In the genomic region with DNA sequence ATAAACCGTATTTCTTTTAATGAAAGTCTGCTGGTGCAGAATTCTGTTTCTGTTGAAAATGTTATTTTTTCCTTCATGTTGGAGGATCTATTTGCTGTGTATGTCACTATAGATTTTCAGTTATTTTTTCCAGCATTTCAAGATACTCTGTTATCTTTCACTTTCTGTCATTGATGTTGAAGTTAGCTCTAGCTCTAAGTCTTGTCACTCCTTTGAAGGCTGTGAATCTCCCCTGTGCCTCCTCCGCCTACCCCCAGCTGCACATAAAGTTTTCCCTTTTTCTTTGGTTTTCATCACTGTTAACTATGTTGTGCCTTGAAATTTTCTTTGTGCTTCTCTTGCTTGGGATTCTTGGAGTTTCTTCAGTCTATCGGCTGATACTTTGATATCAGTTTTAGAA, we compare ENCODE assay signal across 20 cellular contexts. TPM values are rescaled to one million over a fixed set of nuclear protein-coding genes. Genes with fewer than 3 reads are reported as not detected.
A peak's percentile ranks its signal among the peaks of the same experiment; 100 is the strongest.
DNase-seq lines count a peak whose midpoint lies in the region; ATAC-seq, FAIRE-seq and TF ChIP-seq lines count a peak whose summit lies in the region.
"Had no signal": no experiment of that assay in that cellular context is flagged by ENCODE, and none has a peak within 500 bp of the region (broad histone marks: within the 10 kb centered on the region; RNA-seq: fewer than 3 reads in every experiment).

No MANE protein-coding gene starts in this region.

- H3K27ac Mint-ChIP-seq in activated T-cell treated with anti-CD3 and anti-CD28 coated beads, Interleukin-2, amount 50 U/mL, for 72 hours, result peak overlapping the region; percentile 90
- H3K27ac Mint-ChIP-seq: activated CD4-positive, alpha-beta memory T cell treated with anti-CD3 and anti-CD28 coated beads, Interleukin-2, amount 10 ng/mL, durations not matched to agents 7 days and 5 days had no signal

- TF ChIP-seq POLR2A in IMR-90 (IDR thresholded peaks at IDR 0.05; ENCODE audit: low read depth, low read length), result no peak
- TF ChIP-seq POLR2A in K562 (conservative IDR thresholded peaks at IDR 0.05), result no peak

- H3K9me2 ChIP-seq in PC-3 (replicated peaks; ENCODE audit: low read length) (no peaks in the 10 kb centered on the region), SK-N-SH (no peaks in the 10 kb centered on the region)

- no peaks in the 10 kb centered on the region for H3K9me3 ChIP-seq in IMR-90 (ENCODE audit: control insufficient read depth, insufficient read depth, low read length)
- no peaks in the 10 kb centered on the region for H3K9me3 ChIP-seq in K562 (replicated peaks; ENCODE audit: control insufficient read depth, insufficient read depth, low read depth, low read length)
- H3K9me3 ChIP-seq in PC-3 (ENCODE audit: low read length), result no peaks in the 10 kb centered on the region
- peaks cover 9% of the 10 kb centered on the region; the same call in 1 of the 2 replicates for H3K9me3 ChIP-seq in SK-N-SH

- intact Hi-C loops in IMR-90 (cut with micrococcal nuclease), result no loop called here
- intact Hi-C loops in K562 (cut with micrococcal nuclease), result no loop called here
- intact Hi-C loops in PC-3 (cut with micrococcal nuclease), result no loop called here

- in situ Hi-C loops in IMR-90 (cut with MboI; ENCODE audit: low sequenced_read_pairs) (no loop called here), K562 (cut with MboI) (no loop called here)

- peaks cover 0 to 2% of the 10 kb centered on the region in 2 donors for H3K9me3 Mint-ChIP-seq in activated T-cell treated with anti-CD3 and anti-CD28 coated beads, Interleukin-2, amount 50 U/mL, for 72 hours
- H3K9me3 Mint-ChIP-seq: activated CD4-positive, alpha-beta memory T cell treated with anti-CD3 and anti-CD28 coated beads, Interleukin-2, amount 10 ng/mL, durations not matched to agents 7 days and 5 days; immature natural killer cell; naive B cell had no signal

- no peaks in the 10 kb centered on the region for H3K27me3 Mint-ChIP-seq in activated T-cell treated with anti-CD3 and anti-CD28 coated beads, Interleukin-2, amount 50 U/mL, for 72 hours (ENCODE audit: low read depth)
- H3K27me3 Mint-ChIP-seq: activated CD4-positive, alpha-beta memory T cell treated with anti-CD3 and anti-CD28 coated beads, Interleukin-2, amount 10 ng/mL, durations not matched to agents 7 days and 5 days; naive B cell had no signal

- H2AK5ac ChIP-seq in IMR-90 (ENCODE audit: low read depth, low read length), result no peak overlapping the region

- peak overlapping the region; percentile 55; the same call in 1 of the 2 replicates for H4K5ac ChIP-seq in IMR-90 (ENCODE audit: low read depth, low read length)

- H3K14ac ChIP-seq in IMR-90 (replicated peaks; ENCODE audit: low read depth, low read length), result no peak overlapping the region

- no peak overlapping the region for H2AFZ ChIP-seq in IMR-90 (replicated peaks; ENCODE audit: low read length, poor library complexity)
- no peak overlapping the region for H2AFZ ChIP-seq in K562 (ENCODE audit: low read depth, low read length)
- H2AFZ ChIP-seq in PC-3 (ENCODE audit: low read length), result no peak overlapping the region
- H2AFZ ChIP-seq in SK-N-SH (ENCODE audit: low read depth), result no peak overlapping the region

- H4K20me1 ChIP-seq in IMR-90 (ENCODE audit: insufficient read depth, low read length) (peaks cover 29% of the 10 kb centered on the region), K562 (replicated peaks; ENCODE audit: control insufficient read depth, insufficient read depth, low read length) (peaks cover 32% of the 10 kb centered on the region; the same call in 1 of the 2 replicates), PC-3 (ENCODE audit: low read length) (peaks cover 19% of the 10 kb centered on the region), SK-N-SH (ENCODE audit: insufficient read depth) (peaks cover 71% of the 10 kb centered on the region)

- no peak overlapping the region for H3K4me3 ChIP-seq in IMR-90 (ENCODE audit: insufficient read depth, low read depth, low read length)
- no peak overlapping the region for H3K4me3 ChIP-seq in K562
- H3K4me3 ChIP-seq in PC-3 (ENCODE audit: low read length), result no peak overlapping the region
- H3K4me3 ChIP-seq in SK-N-SH (ENCODE audit: low read depth in 2 of 2, low read length in 1 of 2), result no peak overlapping the region
- H3K4me3 ChIP-seq: MG63, smooth muscle cell had no signal

- H3K4me1 ChIP-seq in IMR-90 (ENCODE audit: control insufficient read depth, insufficient read depth, low read length) (peaks cover 25% of the 10 kb centered on the region), K562 (replicated peaks in 1 of 2; ENCODE audit: control insufficient read depth in 2 of 2, insufficient read depth in 2 of 2, low read length in 2 of 2) (peaks cover 5 to 26% of the 10 kb centered on the region in 2 experiments; a peak in 4 of 5 replicates), PC-3 (ENCODE audit: insufficient read depth, low read length) (peaks cover 23% of the 10 kb centered on the region), SK-N-SH (ENCODE audit: control insufficient read depth in 1 of 2, insufficient read depth in 2 of 2, low read depth in 1 of 2, low read length in 1 of 2) (peaks cover 10 to 42% of the 10 kb centered on the region in 2 experiments; a peak in 3 of 4 replicates)

- TF ChIP-seq CTCF in IMR-90 (conservative IDR thresholded peaks at IDR 0.05; ENCODE audit: low read depth, low read length) (no peak), K562 (IDR thresholded peaks at IDR 0.05 in 2 of 3, conservative IDR thresholded peaks at IDR 0.05 in 1 of 3; ENCODE audit: insufficient read depth in 2 of 3, low read depth in 1 of 3, low read length in 3 of 3) (no peak), PC-3 (conservative IDR thresholded peaks at IDR 0.05; ENCODE audit: low read depth, low read length) (no peak), SK-N-SH (IDR thresholded peaks at IDR 0.05) (no peak)

- POLR2A ChIA-PET in IMR-90 (lab: Charles Lee; ENCODE audit: unreplicated experiment), result no interaction called here
- POLR2A ChIA-PET in K562 (lab: Yijun Ruan, JAX), result interaction anchor here (1.5 kb wide), 1 partner anchor 15 kb away, joined by 3 read pairs; no protein-coding TSS in a partner anchor
- POLR2A ChIA-PET in PC-3 (lab: Charles Lee; ENCODE audit: unreplicated experiment), result no interaction called here
- POLR2A ChIA-PET in SK-N-SH (lab: Yijun Ruan, JAX), result no interaction called here

- H3K4ac ChIP-seq in IMR-90 (ENCODE audit: low read depth, low read length), result no peak overlapping the region

- no peak overlapping the region for H4K91ac ChIP-seq in IMR-90 (ENCODE audit: insufficient read depth, low read depth, low read length)

- H3K9ac ChIP-seq in IMR-90 (ENCODE audit: low read depth, low read length) (no peak overlapping the region), K562 (ENCODE audit: insufficient read depth in 1 of 2, low read depth in 2 of 2, low read length in 2 of 2) (no peak overlapping the region), PC-3 (ENCODE audit: low read length) (no peak overlapping the region), SK-N-SH (no peak overlapping the region)

- TF ChIP-seq RAD21 in IMR-90 (IDR thresholded peaks at IDR 0.05; ENCODE audit: low read length) (no peak), K562 (CRISPR knock-in tag; conservative IDR thresholded peaks at IDR 0.05 in 1 of 2, IDR thresholded peaks at IDR 0.05 in 1 of 2) (no peak), SK-N-SH (IDR thresholded peaks at IDR 0.05; ENCODE audit: low read length) (no peak)

- dilution Hi-C loops in IMR-90 (cut with HindIII; ENCODE audit: low sequenced_read_pairs, unreplicated experiment), result no loop called here

- H3K27ac ChIP-seq in IMR-90 (ENCODE audit: insufficient read depth, low read length) (no peak overlapping the region), K562 (ENCODE audit: extremely low read depth, low read depth, low read length) (no peak overlapping the region), PC-3 (ENCODE audit: low read length) (no peak overlapping the region), SK-N-SH (ENCODE audit: low read depth in 2 of 2, low read length in 1 of 2) (no peak overlapping the region)
- H3K27ac ChIP-seq: foreskin keratinocyte had no signal

- no peak overlapping the region for H4K8ac ChIP-seq in IMR-90 (ENCODE audit: low read depth in 2 of 2, low read length in 2 of 2)

- H3F3A ChIP-seq in PC-3 (ENCODE audit: low read length, unreplicated experiment), result no peaks in the 10 kb centered on the region
- peaks cover 16% of the 10 kb centered on the region for H3F3A ChIP-seq in SK-N-SH (replicated peaks; ENCODE audit: insufficient read depth)

- peaks cover 28 to 46% of the 10 kb centered on the region in 2 experiments for H3K79me1 ChIP-seq in IMR-90 (ENCODE audit: low read depth in 1 of 2, low read length in 2 of 2)

- no peaks in the 10 kb centered on the region for H3K36me3 ChIP-seq in IMR-90 (ENCODE audit: control insufficient read depth, insufficient read depth, low read length)
- 0 out of 3 replicates have a peak, but pooled peaks cover 3% of the 10 kb centered on the region for H3K36me3 ChIP-seq in K562 (ENCODE audit: control insufficient read depth, insufficient read depth, low read length)
- no peaks in the 10 kb centered on the region for H3K36me3 ChIP-seq in PC-3 (ENCODE audit: low read depth, low read length)
- H3K36me3 ChIP-seq in SK-N-SH (replicated peaks in 1 of 2; ENCODE audit: control insufficient read depth in 1 of 2, insufficient read depth in 2 of 2, low read length in 1 of 2), result no peaks in the 10 kb centered on the region

- H2BK5ac ChIP-seq in IMR-90 (ENCODE audit: low read depth, low read length, poor library complexity, severe bottlenecking), result no peak overlapping the region

- no peak overlapping the region for H2BK15ac ChIP-seq in IMR-90 (ENCODE audit: low read depth, low read length)

- peak overlapping the region; percentile 34; the same call in 1 of the 2 replicates for H3K4me2 ChIP-seq in IMR-90 (ENCODE audit: low read depth, low read length)
- H3K4me2 ChIP-seq in K562 (ENCODE audit: insufficient read depth, low read length), result no peak overlapping the region
- no peak overlapping the region for H3K4me2 ChIP-seq in PC-3 (ENCODE audit: low read length)
- H3K4me2 ChIP-seq in SK-N-SH, result no peak overlapping the region; the same call in 1 of the 2 replicates
- H3K4me2 ChIP-seq: smooth muscle cell had no signal

- no peak overlapping the region for H2BK120ac ChIP-seq in IMR-90 (ENCODE audit: low read depth, low read length)

- ATAC-seq in activated T-cell treated with anti-CD3 and anti-CD28 coated beads, Interleukin-2, amount 50 U/mL, for 72 hours (replicated peaks in 1 of 2), result peak in 1 of 2 donors; percentile 32
- ATAC-seq in IMR-90 (ENCODE audit: low read depth) (no peak), K562 (no peak), PC-3 (no peak)
- ATAC-seq in stimulated activated naive CD8-positive, alpha-beta T cell treated with anti-CD3 and anti-CD28 coated beads, Interleukin-15, Interleukin-2, amounts not matched to agents 100 U/mL and 50 U/mL, for 24 hours, result peak; percentile 57
- ATAC-seq: foreskin keratinocyte had no signal

- H3K79me2 ChIP-seq in K562 (ENCODE audit: control insufficient read depth, insufficient read depth, low read length) (peaks cover 98% of the 10 kb centered on the region), PC-3 (ENCODE audit: low read length) (peaks cover 94% of the 10 kb centered on the region), SK-N-SH (ENCODE audit: insufficient read depth) (peaks cover 100% of the 10 kb centered on the region)

- no peak overlapping the region for H3K56ac ChIP-seq in IMR-90 (ENCODE audit: extremely low read depth, insufficient read depth, low read length)

- BruUV-seq in IMR-90 (replicated peaks; lab: Mats Ljungman, UMichigan) (no TSS peak), K562 (replicated peaks; lab: Mats Ljungman, UMichigan) (no TSS peak), PC-3 (replicated peaks; lab: Mats Ljungman, UMichigan) (no TSS peak)

- H3K23ac ChIP-seq in IMR-90 (ENCODE audit: low read depth, low read length), result 0 out of 2 replicates have a peak overlapping the region, but pooled peaks have one; percentile 34

- no peaks in the 10 kb centered on the region for H3K27me3 ChIP-seq in IMR-90 (ENCODE audit: control insufficient read depth, insufficient read depth, low read length)
- no peaks in the 10 kb centered on the region for H3K27me3 ChIP-seq in K562 (ENCODE audit: control insufficient read depth in 2 of 2, insufficient read depth in 2 of 2, low read length in 2 of 2)
- H3K27me3 ChIP-seq in PC-3 (ENCODE audit: low read length), result no peaks in the 10 kb centered on the region
- no peaks in the 10 kb centered on the region for H3K27me3 ChIP-seq in SK-N-SH (ENCODE audit: insufficient read depth)
- H3K27me3 ChIP-seq: foreskin keratinocyte, MG63 had no signal

- TF ChIP-seq EP300 in K562 (IDR thresholded peaks at IDR 0.05; ENCODE audit: low read length), result no peak
- no peak for TF ChIP-seq EP300 in SK-N-SH (IDR thresholded peaks at IDR 0.05; ENCODE audit: borderline replicate concordance in 1 of 2, low read depth in 1 of 2, low read length in 1 of 2)

- DNase-seq in activated T-cell treated with anti-CD3 and anti-CD28 coated beads, Interleukin-2, amount 50 U/mL, for 72 hours, result no peak
- DNase-seq in activated T-cell treated with anti-CD3 and anti-CD28 coated beads, Interleukin-2, amount 50 U/mL, for 48 hours, result no peak
- no peak for DNase-seq in IMR-90
- DNase-seq in K562 (ENCODE audit: extremely low read depth in 1 of 4, low spot score in 3 of 4), result no peak
- no peak for DNase-seq in stimulated activated naive CD8-positive, alpha-beta T cell treated with anti-CD3 and anti-CD28 coated beads, Interleukin-15, Interleukin-2, amounts not matched to agents 100 U/mL and 50 U/mL, for 24 hours
- no peak for DNase-seq in HK-2 (ENCODE audit: unreplicated experiment)
- DNase-seq in PC-3, result no peak
- DNase-seq in SK-N-SH, result no peak
- DNase-seq: ACHN; activated CD4-positive, alpha-beta memory T cell treated with anti-CD3 and anti-CD28 coated beads, Interleukin-2, amount 10 ng/mL, durations not matched to agents 7 days and 5 days; Calu3; foreskin keratinocyte; immature natural killer cell; mesendoderm; MG63; naive B cell; NCI-H2081 treated with DMSO at 0.1 percent for 48 hours; retina had no signal

- H3K36me3 Mint-ChIP-seq in activated T-cell treated with anti-CD3 and anti-CD28 coated beads, Interleukin-2, amount 50 U/mL, for 72 hours (ENCODE audit: insufficient read depth in 2 of 2), result peaks cover 2 to 7% of the 10 kb centered on the region in 2 donors
- H3K36me3 Mint-ChIP-seq: immature natural killer cell had no signal

- H3K18ac ChIP-seq in IMR-90 (ENCODE audit: low read depth, low read length), result no peak overlapping the region

- H3K9me1 ChIP-seq in IMR-90 (ENCODE audit: insufficient read depth, low read length) (peaks cover 3% of the 10 kb centered on the region; the same call in 1 of the 2 replicates), K562 (ENCODE audit: control insufficient read depth, insufficient read depth, low read length) (no peaks in the 10 kb centered on the region)

- H3K4me3 Mint-ChIP-seq in activated T-cell treated with anti-CD3 and anti-CD28 coated beads, Interleukin-2, amount 50 U/mL, for 72 hours, result peak overlapping the region; percentile 42 to 68
- H3K4me3 Mint-ChIP-seq: activated CD4-positive, alpha-beta memory T cell treated with anti-CD3 and anti-CD28 coated beads, Interleukin-2, amount 10 ng/mL, durations not matched to agents 7 days and 5 days; immature natural killer cell had no signal

- 100% methylated on average over 1 of the region's 3 CpGs; no CpG with 5 or more reads in 1 of the 2 experiments for WGBS in IMR-90 (ENCODE audit: extremely low coverage in 2 of 2, insufficient read length in 1 of 2), 2 experiments
- 76% methylated on average over 3 of the region's 3 CpGs for WGBS in K562 (ENCODE audit: insufficient coverage, low coverage, missing lambda C conversion rate)
- 93% methylated on average over 3 of the region's 3 CpGs for WGBS in SK-N-SH (ENCODE audit: low lambda C conversion rate)

- FAIRE-seq in K562 (lab: Jason Lieb, UNC), result no peak
- FAIRE-seq: GM19239 had no signal

- H2AK9ac ChIP-seq in IMR-90 (replicated peaks; ENCODE audit: low read depth, low read length, poor library complexity), result no peak overlapping the region

- peaks cover 80% of the 10 kb centered on the region for H3K4me1 Mint-ChIP-seq in activated T-cell treated with anti-CD3 and anti-CD28 coated beads, Interleukin-2, amount 50 U/mL, for 72 hours (ENCODE audit: low read depth)

- CTCF ChIA-PET in IMR-90 (lab: Yijun Ruan, JAX) (no interaction called here), K562 (lab: Yijun Ruan, JAX; ENCODE audit: low intra/inter-chr PET ratio) (no interaction called here), PC-3 (lab: Charles Lee) (no interaction called here), SK-N-SH (lab: Yijun Ruan, JAX) (no interaction called here)

- no peak overlapping the region for H2BK20ac ChIP-seq in IMR-90 (ENCODE audit: low read depth, low read length)

RNA-seq across cellular contexts. Expression of gene URI1, which starts 20.7 kb away (rescaled TPM):
- 10 to 100 TPM; 63.6 to 74.6 TPM for total RNA-seq in activated T-cell treated with anti-CD3 and anti-CD28 coated beads, Interleukin-2, amount 50 U/mL, for 72 hours
- total RNA-seq in IMR-90 (2012; rRNA removed), result 43.2 and 95.8 TPM in 2 replicates
- polyA plus RNA-seq in IMR-90 (2012; rRNA removed), result 39.0 and 45.3 TPM in 2 replicates
- 4.1 and 11.6 TPM in 2 replicates for polyA plus RNA-seq in IMR-90 (2012; cell fraction: cytosol; rRNA removed)
- 2.4 and 34.6 TPM in 2 replicates for polyA plus RNA-seq in IMR-90 (2012; cell fraction: nucleus; rRNA removed; ENCODE audit: low replicate concordance)
- 23.1 and 114 TPM in 2 replicates for total RNA-seq in K562 (2011; cell fraction: chromatin; rRNA removed; ENCODE audit: low replicate concordance)
- total RNA-seq in K562 (2011; cell fraction: nucleolus; rRNA removed), result 15.7 and 23.2 TPM in 2 replicates
- 37.5 and 49.5 TPM in 2 replicates for total RNA-seq in K562 (2011; cell fraction: nucleoplasm; rRNA removed)
- 50.9 and 61.3 TPM in 2 replicates for total RNA-seq in K562 (2014; rRNA removed)
- 87.4 and 99.1 TPM in 2 replicates for total RNA-seq in K562 (2014; rRNA removed; fragmentation: Illumina TruSeq; extraction: Trizol)
- 79.8 and 83.2 TPM in 2 replicates for total RNA-seq in K562 (2015; rRNA removed; fragmentation: Illumina TruSeq; extraction: Trizol)
- total RNA-seq in K562 (2021), result 61.5 and 63.9 TPM in 2 replicates
- polyA plus RNA-seq in K562 (2011; rRNA removed), result 71.8 and 83.5 TPM in 2 replicates
- 12.0 and 34.1 TPM in 2 replicates for polyA plus RNA-seq in K562 (2011; cell fraction: cytosol; rRNA removed)
- 44.6 and 76.9 TPM in 2 replicates for polyA plus RNA-seq in K562 (2011; cell fraction: nucleus; rRNA removed)
- 56.1 and 58.5 TPM in 2 replicates for polyA plus RNA-seq in K562 (2012)
- 67.9 and 78.2 TPM in 2 replicates for polyA plus RNA-seq in K562 (2014; fragmentation: Illumina TruSeq; extraction: Trizol)
- polyA plus RNA-seq in K562 (2014; fragmentation: Nextera tagmentation; extraction: Ambion mirVana), result 10 to 100 TPM; 16.9 to 19.8 TPM
- polyA plus RNA-seq in K562 (2014; rRNA removed), result 50.6 and 56.7 TPM in 2 replicates
- 190 and 200 TPM in 2 replicates for polyA minus RNA-seq in K562 (2011; rRNA and poly(A)+ RNA removed)
- polyA minus RNA-seq in K562 (2011; cell fraction: cytosol; rRNA and poly(A)+ RNA removed), result 36.9 and 45.0 TPM in 2 replicates
- polyA minus RNA-seq in K562 (2011; cell fraction: nucleus; rRNA and poly(A)+ RNA removed), result 52.9 and 97.6 TPM in 2 replicates
- 31.0 and 32.4 TPM in 2 replicates for total RNA-seq in PC-3 (2014; rRNA removed)
- 32.4 and 36.9 TPM in 2 replicates for polyA plus RNA-seq in SK-N-SH (2012; rRNA removed)
- polyA plus RNA-seq in SK-N-SH (2012; cell fraction: cytosol; rRNA removed), result 45.9 and 65.9 TPM in 2 replicates
- 15.7 and 35.5 TPM in 2 replicates for polyA plus RNA-seq in SK-N-SH (2012; cell fraction: nucleus; rRNA removed)
